Comparison of ENCODE assay signal across 2 cellular contexts in genomic region chr3:59101091-59101738, GRCh38.
TF ChIP-seq lines count a peak whose summit lies in the region.

No MANE protein-coding gene starts in this region.

TF ChIP-seq in GM23338, 12 proteins besides CTCF, POLR2A, EP300 and RAD21:
- TF ChIP-seq STAT1 (IDR thresholded peaks at IDR 0.05; ENCODE audit: unreplicated experiment) (no peak), REST (IDR thresholded peaks at IDR 0.05; ENCODE audit: unreplicated experiment) (no peak), CREB1 (CRISPR knock-in tag; IDR thresholded peaks at IDR 0.05; ENCODE audit: low read depth) (no peak), EZH2 (IDR thresholded peaks at IDR 0.05; ENCODE audit: low read depth, unreplicated experiment) (no peak), JUNB (IDR thresholded peaks at IDR 0.05; ENCODE audit: unreplicated experiment) (no peak), NANOG (IDR thresholded peaks at IDR 0.05; ENCODE audit: borderline replicate concordance) (no peak), POLR2AphosphoS5 (IDR thresholded peaks at IDR 0.05; ENCODE audit: low read depth) (no peak), ZNF462 (CRISPR knock-in tag; IDR thresholded peaks at IDR 0.05) (no peak), ZNF114 (CRISPR knock-in tag; IDR thresholded peaks at IDR 0.05) (no peak), ETS1 (IDR thresholded peaks at IDR 0.05) (no peak), ZNF331 (CRISPR knock-in tag; IDR thresholded peaks at IDR 0.05; ENCODE audit: low read depth) (no peak), EZH2phosphoT487 (IDR thresholded peaks at IDR 0.05; ENCODE audit: unreplicated experiment) (no peak)

TF ChIP-seq in SK-N-SH, 30 proteins besides CTCF, POLR2A, EP300 and RAD21:
- TF ChIP-seq GATA2 (CRISPR knock-in tag; IDR thresholded peaks at IDR 0.05) (peak; percentile 54), SIN3A (IDR thresholded peaks at IDR 0.05; ENCODE audit: borderline replicate concordance, low read depth, low read length) (0 out of 2 replicates have a peak, but pooled peaks have one; percentile 65), RXRA (IDR thresholded peaks at IDR 0.05; ENCODE audit: borderline replicate concordance, low read depth) (peak; percentile 55; the same call in 1 of the 2 replicates), YY1 (IDR thresholded peaks at IDR 0.05; ENCODE audit: low read depth) (no peak), FOXM1 (IDR thresholded peaks at IDR 0.05; ENCODE audit: low read depth) (0 out of 2 replicates have a peak, but pooled peaks have one; percentile 24), ZBTB33 (IDR thresholded peaks at IDR 0.05; ENCODE audit: borderline replicate concordance, low read depth) (0 out of 2 replicates have a peak, but pooled peaks have one; percentile 14), IRF3 (IDR thresholded peaks at IDR 0.05; ENCODE audit: low read depth, low read length) (no peak), MAX (IDR thresholded peaks at IDR 0.05; ENCODE audit: low read depth) (peak; percentile 42; the same call in 1 of the 2 replicates), USF2 (IDR thresholded peaks at IDR 0.05; ENCODE audit: borderline replicate concordance, low read depth, low read length) (no peak), RFX5 (IDR thresholded peaks at IDR 0.05; ENCODE audit: low read length) (no peak), FOSL2 (IDR thresholded peaks at IDR 0.05; ENCODE audit: borderline replicate concordance, low read depth) (peak; percentile 74), POLR2AphosphoS5 (IDR thresholded peaks at IDR 0.05; ENCODE audit: low read depth, low read length) (peak; percentile 38; the same call in 1 of the 2 replicates), TAF1 (IDR thresholded peaks at IDR 0.05; ENCODE audit: borderline replicate concordance, low read depth, low read length) (no peak), TEAD4 (IDR thresholded peaks at IDR 0.05; ENCODE audit: borderline replicate concordance, insufficient read depth) (peak; percentile 67; the same call in 1 of the 2 replicates), GABPA (IDR thresholded peaks at IDR 0.05; ENCODE audit: low read depth) (no peak), ELF1 (IDR thresholded peaks at IDR 0.05) (no peak), FOXJ3 (CRISPR knock-in tag; IDR thresholded peaks at IDR 0.05) (no peak), NRF1 (IDR thresholded peaks at IDR 0.05; ENCODE audit: low read depth, low read length) (no peak), NFIC (IDR thresholded peaks at IDR 0.05; ENCODE audit: borderline replicate concordance) (peak; percentile 40), RCOR1 (IDR thresholded peaks at IDR 0.05; ENCODE audit: low read length) (peak; percentile 51; the same call in 1 of the 2 replicates), TCF12 (IDR thresholded peaks at IDR 0.05) (peak; percentile 96), USF1 (IDR thresholded peaks at IDR 0.05; ENCODE audit: borderline replicate concordance, low read depth) (no peak), EZH2phosphoT487 (IDR thresholded peaks at IDR 0.05; ENCODE audit: borderline replicate concordance, low read depth) (no peak), CHD2 (IDR thresholded peaks at IDR 0.05; ENCODE audit: low read length, partially characterized antibody) (peak; percentile 6), REST (IDR thresholded peaks at IDR 0.05; ENCODE audit: low read depth, low read length) (no peak), JUND (IDR thresholded peaks at IDR 0.05) (peak; percentile 55), MXI1 (IDR thresholded peaks at IDR 0.05; ENCODE audit: low read depth, low read length) (no peak; the same call in 1 of the 2 replicates), SMC3 (IDR thresholded peaks at IDR 0.05; ENCODE audit: low read depth, low read length) (0 out of 2 replicates have a peak, but pooled peaks have one; percentile 12), MEF2A (IDR thresholded peaks at IDR 0.05; ENCODE audit: borderline replicate concordance, low read depth) (no peak), PBX3 (IDR thresholded peaks at IDR 0.05) (peak; percentile 85)
